In the genomic region with DNA sequence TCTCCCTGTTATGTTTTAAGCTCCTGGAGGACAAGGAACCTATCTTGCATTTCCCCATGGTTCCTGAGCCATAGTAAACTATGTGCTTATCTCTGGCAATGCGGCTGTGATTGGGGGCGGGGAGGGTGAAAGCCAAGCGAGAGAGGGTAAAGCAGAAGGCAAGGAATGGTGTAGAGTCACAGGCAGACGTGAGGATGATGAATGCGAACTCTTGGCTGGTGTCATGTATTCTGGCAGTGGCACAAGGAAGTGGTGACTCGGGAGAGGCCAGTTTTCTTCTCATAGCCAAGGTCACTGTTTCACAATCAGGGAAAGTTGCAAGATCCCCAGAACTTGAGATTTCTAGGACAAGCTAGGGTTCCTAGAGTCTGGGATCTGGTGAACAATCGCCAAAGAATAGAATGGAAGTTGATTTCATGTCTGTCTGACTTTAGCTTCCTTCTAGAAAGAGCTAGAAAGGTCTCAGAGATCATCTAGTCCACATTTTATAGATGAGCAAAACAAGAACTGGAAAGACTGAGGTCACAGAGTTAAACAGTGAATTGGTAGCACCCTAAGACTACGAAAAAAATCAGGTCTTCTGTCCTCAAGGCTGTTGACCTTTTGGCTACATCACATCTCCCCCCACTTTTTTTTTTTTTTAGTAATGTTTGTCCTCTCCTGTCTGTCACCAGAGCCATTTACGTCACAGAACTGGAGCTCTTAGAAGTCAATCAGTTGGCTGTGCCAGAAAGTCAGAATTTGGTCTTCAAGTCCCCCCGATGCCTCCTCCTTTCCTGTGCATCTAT, we compare ENCODE assay signal across 15 cellular contexts.
DNase-seq lines count a peak whose midpoint lies in the region; ATAC-seq and TF ChIP-seq lines count a peak whose summit lies in the region.
"Had no signal": no experiment of that assay in that cellular context is flagged by ENCODE, and none has a peak within 500 bp of the region (broad histone marks: within the 10 kb centered on the region; RNA-seq: fewer than 3 reads in every experiment).

No MANE protein-coding gene starts in this region.

- H3K9me2 ChIP-seq in PC-9 (ENCODE audit: insufficient read depth), result no peaks in the 10 kb centered on the region

- WGBS in neuronal stem cell (ENCODE audit: extremely low coverage in 2 of 2, insufficient read length in 2 of 2, insufficient replicate concordance in 1 of 2), 2 donors, result no CpG with 5 or more reads among the region's 10 CpGs
- WGBS in spleen, 5 donors, result 52 to 72% (median 56%) methylated on average over 10 of the region's 10 CpGs

- peak; percentile 83 for ATAC-seq in left ventricle myocardium superior
- no peak for ATAC-seq in HG03378 (IDR thresholded peaks at IDR 0.05; ENCODE audit: unreplicated experiment)
- ATAC-seq: stimulated activated naive CD8-positive, alpha-beta T cell treated with anti-CD3 and anti-CD28 coated beads, Interleukin-15, amount 100 ng/mL, for 72 hours had no signal

- peaks cover 6% of the 10 kb centered on the region for H3K9me3 ChIP-seq in adipocyte (ENCODE audit: control insufficient read depth, low read length)
- no peaks in the 10 kb centered on the region for H3K9me3 ChIP-seq in neuronal stem cell (replicated peaks in 1 of 2; ENCODE audit: control insufficient read depth in 2 of 2, insufficient read depth in 1 of 2, low read depth in 1 of 2, low read length in 2 of 2)
- no peaks in the 10 kb centered on the region for H3K9me3 ChIP-seq in spleen
- H3K9me3 ChIP-seq in PC-9 (ENCODE audit: insufficient read depth, low read depth), result no peaks in the 10 kb centered on the region

- H3K79me1 ChIP-seq in neuronal stem cell (ENCODE audit: low read depth, low read length), result no peaks in the 10 kb centered on the region

- intact Hi-C loops in left ventricle myocardium superior (cut with micrococcal nuclease), result no loop called here
- intact Hi-C loops in spleen (cut with DNase I; ENCODE audit: low total_unique reads), result no loop called here
- intact Hi-C loops in PC-9 (cut with micrococcal nuclease; ENCODE audit: unreplicated experiment), result no loop called here

- DNase-seq in EL (peak; percentile 33), adipocyte (ENCODE audit: low read depth) (peak; percentile 41), left ventricle myocardium superior (peak; percentile 44), neuronal stem cell (ENCODE audit: low spot score) (no peak), spleen (no peak), PC-9 (no peak), amniotic stem cell (lab: John Stamatoyannopoulos, UW) (no peak)
- DNase-seq: activated CD8-positive, alpha-beta memory T cell treated with anti-CD3 and anti-CD28 coated beads for 24 hours; cortex of kidney; DMS79 treated with DMSO at 0.1 percent for 48 hours; MM.1S; stimulated activated CD4-positive, alpha-beta T cell treated with anti-CD3 and anti-CD28 coated beads, Interleukin-4, amount 100 ng/mL, for 4 hours; stimulated activated naive CD8-positive, alpha-beta T cell treated with anti-CD3 and anti-CD28 coated beads, Interleukin-15, amount 100 ng/mL, for 72 hours; T1000 had no signal

- TF ChIP-seq CTCF in spleen (IDR thresholded peaks at IDR 0.05 in 8 of 11, conservative IDR thresholded peaks at IDR 0.05 in 3 of 11) (no peak), PC-9 (conservative IDR thresholded peaks at IDR 0.05) (no peak)

- H3K9ac ChIP-seq in adipocyte (ENCODE audit: low read length), result no peak overlapping the region
- no peak overlapping the region for H3K9ac ChIP-seq in neuronal stem cell (ENCODE audit: low read depth, low read length, poor library complexity)

- H3K4me2 ChIP-seq in neuronal stem cell (ENCODE audit: insufficient read depth, low read length, poor library complexity, severe bottlenecking) (no peak overlapping the region), PC-9 (no peak overlapping the region)

- H3K27me3 ChIP-seq in adipocyte (replicated peaks; ENCODE audit: control insufficient read depth, insufficient read depth, low read length) (peaks cover 9% of the 10 kb centered on the region), neuronal stem cell (ENCODE audit: control insufficient read depth in 3 of 3, insufficient read depth in 3 of 3, low read depth in 1 of 3, low read length in 3 of 3) (peaks cover 0 to 2% (median 0%) of the 10 kb centered on the region in 3 experiments), spleen (replicated peaks in 1 of 7) (no peaks in the 10 kb centered on the region), PC-9 (ENCODE audit: insufficient read depth, low read depth) (peaks cover 76% of the 10 kb centered on the region)

- no peak overlapping the region for H4K91ac ChIP-seq in neuronal stem cell (ENCODE audit: low read depth, low read length, poor library complexity)

- no peak overlapping the region for H2AFZ ChIP-seq in neuronal stem cell (ENCODE audit: low read length)
- no peak overlapping the region for H2AFZ ChIP-seq in PC-9

- H2BK12ac ChIP-seq in neuronal stem cell (ENCODE audit: low read length), result no peak overlapping the region

- H3K27ac ChIP-seq in neuronal stem cell (replicated peaks; ENCODE audit: low read length) (no peak overlapping the region), spleen (no peak overlapping the region), PC-9 (no peak overlapping the region)

- no peak overlapping the region for H3K14ac ChIP-seq in neuronal stem cell (ENCODE audit: low read length)

- no peak for TF ChIP-seq POLR2A in spleen (IDR thresholded peaks at IDR 0.05)

- no peak overlapping the region for H2BK15ac ChIP-seq in neuronal stem cell (ENCODE audit: low read length)

- CTCF ChIA-PET in PC-9 (lab: Charles Lee), result no interaction called here

- peak overlapping the region; percentile 48 for H3K18ac ChIP-seq in neuronal stem cell (ENCODE audit: low read length)

- H3K36me3 ChIP-seq in adipocyte (ENCODE audit: control insufficient read depth, insufficient read depth, low read length, severe bottlenecking) (no peaks in the 10 kb centered on the region), neuronal stem cell (replicated peaks in 1 of 2; ENCODE audit: control insufficient read depth in 2 of 2, insufficient read depth in 2 of 2, low read length in 2 of 2) (no peaks in the 10 kb centered on the region), spleen (no peaks in the 10 kb centered on the region), PC-9 (ENCODE audit: low read depth) (no peaks in the 10 kb centered on the region)

- H3K4me1 ChIP-seq in adipocyte (ENCODE audit: control insufficient read depth, insufficient read depth, low read length), result peaks cover 6% of the 10 kb centered on the region
- no peaks in the 10 kb centered on the region for H3K4me1 ChIP-seq in neuronal stem cell (ENCODE audit: control insufficient read depth in 2 of 2, insufficient read depth in 1 of 2, low read depth in 1 of 2, low read length in 2 of 2)
- peaks cover 0 to 49% (median 28%) of the 10 kb centered on the region in 6 donors for H3K4me1 ChIP-seq in spleen
- H3K4me1 ChIP-seq in PC-9 (replicated peaks; ENCODE audit: insufficient read depth), result no peaks in the 10 kb centered on the region

- no peak overlapping the region for H3K23ac ChIP-seq in neuronal stem cell (ENCODE audit: low read depth, low read length, poor library complexity)

- no peak overlapping the region for H2AK5ac ChIP-seq in neuronal stem cell (ENCODE audit: low read depth, low read length)

- no peak overlapping the region for H2BK120ac ChIP-seq in neuronal stem cell (ENCODE audit: low read depth, low read length)

- no peak overlapping the region for H2BK5ac ChIP-seq in neuronal stem cell (ENCODE audit: low read length)

- H3F3A ChIP-seq in PC-9 (ENCODE audit: insufficient read depth, low read depth), result no peaks in the 10 kb centered on the region

- H4K20me1 ChIP-seq in PC-9 (ENCODE audit: insufficient read depth), result no peaks in the 10 kb centered on the region

- POLR2A ChIA-PET in PC-9 (lab: Charles Lee; ENCODE audit: unreplicated experiment), result no interaction called here

- H3K79me2 ChIP-seq in PC-9 (ENCODE audit: low read depth), result no peaks in the 10 kb centered on the region

- H4K8ac ChIP-seq in neuronal stem cell (ENCODE audit: low read depth, low read length), result no peak overlapping the region

- BruUV-seq in PC-9 (replicated peaks; lab: Mats Ljungman, UMichigan), result no TSS peak

- H3K4me3 ChIP-seq in adipocyte (ENCODE audit: low read length) (no peak overlapping the region), neuronal stem cell (ENCODE audit: low read length in 2 of 2) (no peak overlapping the region), spleen (no peak overlapping the region), PC-9 (no peak overlapping the region)

- H3K4ac ChIP-seq in neuronal stem cell (ENCODE audit: low read length), result no peak overlapping the region

Comparison
In these comparisons a context has a peak if more than half of its experiments do, and no peak if none do; other contexts are left out.
1. DNase-seq: peak in EL (single experiment), adipocyte (single experiment) and left ventricle myocardium superior (single experiment); none in neuronal stem cell (single experiment), spleen (single experiment), PC-9 (0 of 2) and amniotic stem cell (single experiment).